14 cellular contexts compared by ENCODE assay signal in genomic region chr17:21648125-21648524, GRCh38. TPM values are rescaled to one million over a fixed set of nuclear protein-coding genes. Genes with fewer than 3 reads are reported as not detected.
"Had no signal": no experiment of that assay in that cellular context is flagged by ENCODE, and none has a peak within 500 bp of the region (broad histone marks: within the 10 kb centered on the region; RNA-seq: fewer than 3 reads in every experiment).

No MANE protein-coding gene starts in this region.

RNA-seq across cellular contexts. Expression of gene KCNJ18, which starts 44.2 kb away (rescaled TPM):
- total RNA-seq: activated B cell treated with CpG ODN at 0.5 μM for 24 hours; activated CD4-positive, alpha-beta memory T cell treated with anti-CD3 and anti-CD28 coated beads for 36 hours; activated CD4-positive, alpha-beta memory T cell treated with anti-CD3 and anti-CD28 coated beads, Interleukin-2, amount 10 ng/mL, durations not matched to agents 7 days and 5 days; activated CD4-positive, alpha-beta T cell treated with anti-CD3 and anti-CD28 coated beads for 36 hours; activated CD4-positive, alpha-beta T cell treated with anti-CD3 and anti-CD28 coated beads, Interleukin-2, amount 10 ng/mL, durations not matched to agents 7 days and 5 days; activated CD8-positive, alpha-beta memory T cell treated with anti-CD3 and anti-CD28 coated beads for 36 hours; activated CD8-positive, alpha-beta memory T cell treated with anti-CD3 and anti-CD28 coated beads, Interleukin-2, amount 10 ng/mL, durations not matched to agents 7 days and 5 days; activated CD8-positive, alpha-beta T cell treated with anti-CD3 and anti-CD28 coated beads for 36 hours; activated CD8-positive, alpha-beta T cell treated with anti-CD3 and anti-CD28 coated beads, Interleukin-2, amount 10 ng/mL, durations not matched to agents 7 days and 5 days; T-cell; T-helper 1 cell treated with Interleukin-12 subunit alpha and Interleukin-12 subunit beta and Interleukin-4 antibody, amounts not matched to agents 30 ng/mL and 1 ng/mL, for 36 hours; T-helper 17 cell; T-helper 2 cell treated with Interferon-gamma antibody and Interleukin-4, amounts not matched to agents 100 ng/mL and 5 ng/mL, for 36 hours; WTC11 had no signal
